In genomic region chr19:46049597-46049996, GRCh38 we compare ENCODE assay signal across 16 cellular contexts. TPM values are rescaled to one million over a fixed set of nuclear protein-coding genes. Genes with fewer than 3 reads are reported as not detected.
A peak's percentile ranks its signal among the peaks of the same experiment; 100 is the strongest.
DNase-seq lines count a peak whose midpoint lies in the region; FAIRE-seq and TF ChIP-seq lines count a peak whose summit lies in the region.
"Had no signal": no experiment of that assay in that cellular context is flagged by ENCODE, and none has a peak within 500 bp of the region (broad histone marks: within the 10 kb centered on the region; RNA-seq: fewer than 3 reads in every experiment).

No MANE protein-coding gene starts in this region.

- no peak overlapping the region for H3K27ac ChIP-seq in A673 (ENCODE audit: low read depth, low read length, poor library complexity, severe bottlenecking)
- H3K27ac ChIP-seq in MM.1S (ENCODE audit: low read length) = no peak overlapping the region
- H3K27ac ChIP-seq: thoracic aorta had no signal

- no peaks in the 10 kb centered on the region for H3K9me2 ChIP-seq in MM.1S (replicated peaks; ENCODE audit: insufficient read depth, low read length)

- CTCF ChIA-PET in A673 (lab: Charles Lee) = no interaction called here

- H3K36me3 Mint-ChIP-seq in T-helper 2 cell treated with Interferon-gamma antibody and Interleukin-4, amounts not matched to agents 5 μg/mL and 100 μg/mL, for 36 hours (ENCODE audit: low read depth) = no peaks in the 10 kb centered on the region

- POLR2A ChIA-PET in A673 (lab: Charles Lee; ENCODE audit: low non-redundant PET) = no interaction called here

- no peaks in the 10 kb centered on the region for H4K20me1 ChIP-seq in MM.1S (ENCODE audit: insufficient read depth, low read length)

- no peaks in the 10 kb centered on the region for H3K4me1 Mint-ChIP-seq in T-helper 2 cell treated with Interferon-gamma antibody and Interleukin-4, amounts not matched to agents 5 μg/mL and 100 μg/mL, for 36 hours (ENCODE audit: low read depth)
- H3K4me1 Mint-ChIP-seq: brain had no signal

- H3K9me3 Mint-ChIP-seq in T-helper 2 cell treated with Interferon-gamma antibody and Interleukin-4, amounts not matched to agents 5 μg/mL and 100 μg/mL, for 36 hours = no peaks in the 10 kb centered on the region

- TF ChIP-seq CTCF in A673 (conservative IDR thresholded peaks at IDR 0.05; ENCODE audit: low read depth, low read length) (peak; percentile 41; the same call in 1 of the 2 replicates), MM.1S (IDR thresholded peaks at IDR 0.05; ENCODE audit: low read length) (peak; percentile 24), bronchial epithelial cell (IDR thresholded peaks at IDR 0.05; ENCODE audit: insufficient read depth, low read length, severe bottlenecking) (peak; percentile 1), GM20000 (IDR thresholded peaks at IDR 0.05; ENCODE audit: extremely low read depth, missing control alignments) (no peak)

- H3K4me2 ChIP-seq in MM.1S (ENCODE audit: low read depth, low read length) = no peak overlapping the region

- H3F3A ChIP-seq in MM.1S (ENCODE audit: insufficient read depth, low read length) = no peaks in the 10 kb centered on the region

- H3K27me3 ChIP-seq in A673 (replicated peaks; ENCODE audit: insufficient read depth, low read depth, low read length, poor library complexity) (peaks cover 76% of the 10 kb centered on the region), MM.1S (replicated peaks; ENCODE audit: insufficient read depth, low read length) (peaks cover 20% of the 10 kb centered on the region), bronchial epithelial cell (ENCODE audit: control insufficient read depth, insufficient read depth, low read length) (peaks cover 28% of the 10 kb centered on the region)

- peak; percentile 23 for DNase-seq in A673 (ENCODE audit: low spot score)
- DNase-seq in DMS153 (lab: John Stamatoyannopoulos, UW) = peak; percentile 42
- DNase-seq in MM.1S = no peak
- no peak for DNase-seq in bronchial epithelial cell (ENCODE audit: low read depth)
- no peak for DNase-seq in T-helper 2 cell treated with Interferon-gamma antibody and Interleukin-4, amounts not matched to agents 5 μg/mL and 100 μg/mL, for 36 hours (ENCODE audit: low spot score)
- no peak for DNase-seq in medulla oblongata (ENCODE audit: extremely low spot score)
- no peak for DNase-seq in effector CD8-positive, alpha-beta T cell (lab: John Stamatoyannopoulos, UW)
- DNase-seq in GM20000 (ENCODE audit: low spot score) = no peak
- DNase-seq: activated CD4-positive, alpha-beta T cell treated with anti-CD3 and anti-CD28 coated beads for 1 hour; activated T-cell treated with anti-CD3 and anti-CD28 coated beads, Interleukin-2, amount 50 U/mL, for 72 hours; CD4-positive, alpha-beta T cell; NCI-H1417 treated with DMSO at 0.1 percent for 48 hours had no signal

- H3K36me3 ChIP-seq in A673 (ENCODE audit: insufficient read depth, low read length, poor library complexity, severe bottlenecking) (no peaks in the 10 kb centered on the region), MM.1S (replicated peaks; ENCODE audit: insufficient read depth, low read length) (no peaks in the 10 kb centered on the region), bronchial epithelial cell (ENCODE audit: control insufficient read depth, insufficient read depth, low read length) (no peaks in the 10 kb centered on the region)
- H3K36me3 ChIP-seq: thoracic aorta had no signal

- H3K27me3 Mint-ChIP-seq in T-helper 2 cell treated with Interferon-gamma antibody and Interleukin-4, amounts not matched to agents 5 μg/mL and 100 μg/mL, for 36 hours (ENCODE audit: low read depth) = peaks cover 51% of the 10 kb centered on the region

- no peaks in the 10 kb centered on the region for H3K79me2 ChIP-seq in MM.1S (ENCODE audit: low read length)

- peak; percentile 47 for FAIRE-seq in bronchial epithelial cell (lab: Jason Lieb, UNC)

- no peak overlapping the region for H2AFZ ChIP-seq in MM.1S (ENCODE audit: low read length)

- H3K9me3 ChIP-seq in A673 (ENCODE audit: low read depth, low read length, poor library complexity, severe bottlenecking) (no peaks in the 10 kb centered on the region), MM.1S (replicated peaks; ENCODE audit: insufficient read depth, low read length) (no peaks in the 10 kb centered on the region)
- H3K9me3 ChIP-seq: thoracic aorta had no signal

- H3K4me3 ChIP-seq in A673 (ENCODE audit: low read depth, low read length, poor library complexity, severe bottlenecking) = no peak overlapping the region
- H3K4me3 ChIP-seq in MM.1S (ENCODE audit: low read length) = no peak overlapping the region
- H3K4me3 ChIP-seq in bronchial epithelial cell (ENCODE audit: low read depth, low read length) = no peak overlapping the region
- H3K4me3 ChIP-seq: thoracic aorta had no signal

- H3K4me1 ChIP-seq in A673 (ENCODE audit: insufficient read depth, low read length, poor library complexity, severe bottlenecking) (no peaks in the 10 kb centered on the region), MM.1S (ENCODE audit: low read length) (no peaks in the 10 kb centered on the region)

- no peak overlapping the region for H3K4me3 Mint-ChIP-seq in T-helper 2 cell treated with Interferon-gamma antibody and Interleukin-4, amounts not matched to agents 5 μg/mL and 100 μg/mL, for 36 hours
- H3K4me3 Mint-ChIP-seq: activated T-cell treated with anti-CD3 and anti-CD28 coated beads, Interleukin-2, amount 50 U/mL, for 72 hours; brain; CD4-positive, alpha-beta T cell had no signal

- no peak overlapping the region for H3K9ac ChIP-seq in MM.1S (ENCODE audit: low read length)

- BruUV-seq in A673 (replicated peaks; lab: Mats Ljungman, UMichigan) = no TSS peak

- no peak overlapping the region for H3K27ac Mint-ChIP-seq in T-helper 2 cell treated with Interferon-gamma antibody and Interleukin-4, amounts not matched to agents 5 μg/mL and 100 μg/mL, for 36 hours
- H3K27ac Mint-ChIP-seq: activated T-cell treated with anti-CD3 and anti-CD28 coated beads, Interleukin-2, amount 50 U/mL, for 72 hours; brain; CD4-positive, alpha-beta T cell had no signal

- intact Hi-C loops in A673 (cut with micrococcal nuclease; ENCODE audit: unreplicated experiment) = no loop called here

RNA-seq across cellular contexts. Expression of gene IGFL4, which starts 8.8 kb away (rescaled TPM):
- total RNA-seq in A673 (2021) (not detected in 2 replicates), bronchial epithelial cell (not detected in 2 replicates)
- total RNA-seq: activated T-cell treated with anti-CD3 and anti-CD28 coated beads, Interleukin-2, amount 50 U/mL, for 72 hours; CD4-positive, alpha-beta T cell; H4; thoracic aorta had no signal

RNA-seq across cellular contexts. Expression of gene PGLYRP1, which starts 26.7 kb away (rescaled TPM):
- total RNA-seq in A673 (2021) = not detected in 2 replicates
- not detected in 2 replicates for total RNA-seq in bronchial epithelial cell
- total RNA-seq: activated T-cell treated with anti-CD3 and anti-CD28 coated beads, Interleukin-2, amount 50 U/mL, for 72 hours; CD4-positive, alpha-beta T cell; H4; lower leg skin; thoracic aorta had no signal

RNA-seq across cellular contexts. Expression of gene CCDC61, which starts 54.3 kb away (rescaled TPM):
- total RNA-seq in A673 (2021) = 15.4 and 16.5 TPM in 2 replicates
- total RNA-seq in bronchial epithelial cell = 10.3 and 12.9 TPM in 2 replicates

Comparison
In these comparisons a context has a peak if more than half of its experiments do, and no peak if none do; other contexts are left out.
1. DNase-seq: peak in A673 (single experiment) and DMS153 (single experiment); none in MM.1S (single experiment), bronchial epithelial cell (single experiment), T-helper 2 cell treated with Interferon-gamma antibody and Interleukin-4, amounts not matched to agents 5 μg/mL and 100 μg/mL, for 36 hours (single experiment), medulla oblongata (single experiment), effector CD8-positive, alpha-beta T cell (single experiment) and GM20000 (single experiment).